In the genomic region with DNA sequence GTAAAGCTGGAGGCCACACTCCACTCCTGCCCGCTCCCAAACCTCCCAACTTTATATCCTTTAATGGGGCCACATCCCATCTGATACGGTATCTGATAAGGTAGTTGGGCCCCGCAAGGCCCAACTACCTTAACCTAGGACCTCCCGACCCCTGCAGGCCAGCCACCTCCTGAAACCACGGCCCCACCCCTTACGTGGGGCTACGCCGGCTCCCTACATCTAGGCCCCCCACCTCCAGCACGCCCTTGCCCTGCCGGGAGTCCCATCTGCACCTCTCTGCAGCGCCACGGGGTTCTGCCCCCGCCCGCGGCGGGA, we compare ENCODE assay signal across 8 cellular contexts. TPM values are rescaled to one million over a fixed set of nuclear protein-coding genes. Genes with fewer than 3 reads are reported as not detected.
A peak's percentile ranks its signal among the peaks of the same experiment; 100 is the strongest.
DNase-seq lines count a peak whose midpoint lies in the region; ATAC-seq and TF ChIP-seq lines count a peak whose summit lies in the region.

No MANE protein-coding gene starts in this region.

- H3K9me2 ChIP-seq in HCT116 (ENCODE audit: insufficient read depth): no peaks in the 10 kb centered on the region

- H3K27me3 Mint-ChIP-seq in CD4-positive, alpha-beta T cell: no peaks in the 10 kb centered on the region
- no peaks in the 10 kb centered on the region for H3K27me3 Mint-ChIP-seq in activated CD4-positive, alpha-beta memory T cell treated with anti-CD3 and anti-CD28 coated beads, Interleukin-2, amount 10 ng/mL, durations not matched to agents 7 days and 5 days

- peak overlapping the region; percentile 27 for H3K27ac ChIP-seq in CD4-positive, alpha-beta T cell (ENCODE audit: low read depth, low read length)
- H3K27ac ChIP-seq in HCT116 (ENCODE audit: low read depth, low read length): peak overlapping the region; percentile 73
- H3K27ac ChIP-seq in tibial artery: peak overlapping the region; percentile 79 to 90

- peak overlapping the region; percentile 54 for H2AFZ ChIP-seq in HCT116 (ENCODE audit: low read depth, low read length, poor library complexity, severe bottlenecking)

- H3K36me3 Mint-ChIP-seq in CD4-positive, alpha-beta T cell (ENCODE audit: low read depth): peaks cover 58% of the 10 kb centered on the region
- peaks cover 39% of the 10 kb centered on the region for H3K36me3 Mint-ChIP-seq in activated CD4-positive, alpha-beta memory T cell treated with anti-CD3 and anti-CD28 coated beads, Interleukin-2, amount 10 ng/mL, durations not matched to agents 7 days and 5 days (ENCODE audit: low read depth)

- H3K4me3 ChIP-seq in HCT116 (replicated peaks in 1 of 2; ENCODE audit: low read depth in 1 of 2, low read length in 2 of 2) (peak overlapping the region; percentile 61 to 74), kidney epithelial cell (ENCODE audit: low read depth, low read length) (peak overlapping the region; percentile 52), tibial artery (peak overlapping the region; percentile 58 to 72)

- intact Hi-C loops in CD4-positive, alpha-beta T cell (cut with DNase I, micrococcal nuclease): loop anchor here (1.0 to 10.0 kb wide), 3 partner anchors 23 to 375 kb away; partner anchors contain the start of genes COX6B1 (in 1 of the 2), OVOL3 (in 1 of the 2), POLR2I (in 1 of the 2) and TBCB (in 1 of the 2)
- intact Hi-C loops in HCT116 (cut with micrococcal nuclease) (no loop called here), tibial artery (cut with DNase I; ENCODE audit: low total_unique reads) (no loop called here)

- no peak for TF ChIP-seq CTCF in CD4-positive, alpha-beta T cell (IDR thresholded peaks at IDR 0.05)
- TF ChIP-seq CTCF in HCT116 (IDR thresholded peaks at IDR 0.05 in 2 of 3, conservative IDR thresholded peaks at IDR 0.05 in 1 of 3; ENCODE audit: borderline replicate concordance in 1 of 3, insufficient read depth in 1 of 3, low read depth in 2 of 3, low read length in 2 of 3) (no peak), kidney epithelial cell (IDR thresholded peaks at IDR 0.05; ENCODE audit: insufficient read depth, low read length, poor library complexity, severe bottlenecking) (no peak), tibial artery (IDR thresholded peaks at IDR 0.05) (no peak)

- H3K4me1 Mint-ChIP-seq in CD4-positive, alpha-beta T cell (ENCODE audit: low read depth): peaks cover 46% of the 10 kb centered on the region
- H3K4me1 Mint-ChIP-seq in activated CD4-positive, alpha-beta memory T cell treated with anti-CD3 and anti-CD28 coated beads, Interleukin-2, amount 10 ng/mL, durations not matched to agents 7 days and 5 days: peaks cover 48% of the 10 kb centered on the region

- H3K36me3 ChIP-seq in HCT116 (ENCODE audit: control insufficient read depth in 1 of 2, insufficient read depth in 2 of 2, low read length in 2 of 2): peaks cover 18 to 23% of the 10 kb centered on the region in 2 experiments; a peak in 3 of 4 replicates
- H3K36me3 ChIP-seq in kidney epithelial cell (ENCODE audit: control insufficient read depth, insufficient read depth, low read length): no peaks in the 10 kb centered on the region
- peaks cover 15 to 48% (median 39%) of the 10 kb centered on the region in 3 donors for H3K36me3 ChIP-seq in tibial artery

- no peaks in the 10 kb centered on the region for H3K9me3 ChIP-seq in CD4-positive, alpha-beta T cell (ENCODE audit: control insufficient read depth, low read length)
- H3K9me3 ChIP-seq in HCT116 (ENCODE audit: control insufficient read depth in 1 of 2, insufficient read depth in 1 of 2, low read depth in 1 of 2, low read length in 2 of 2): no peaks in the 10 kb centered on the region
- no peaks in the 10 kb centered on the region for H3K9me3 ChIP-seq in tibial artery

- peaks cover 20 to 26% of the 10 kb centered on the region in 2 experiments; a peak in 3 of 4 replicates for H3K4me1 ChIP-seq in HCT116 (ENCODE audit: control insufficient read depth in 1 of 2, insufficient read depth in 2 of 2, low read length in 2 of 2)
- peaks cover 0 to 35% (median 22%) of the 10 kb centered on the region in 4 donors for H3K4me1 ChIP-seq in tibial artery

- H3K27me3 ChIP-seq in CD4-positive, alpha-beta T cell (ENCODE audit: control insufficient read depth, insufficient read depth, low read length): no peaks in the 10 kb centered on the region
- no peaks in the 10 kb centered on the region for H3K27me3 ChIP-seq in HCT116 (ENCODE audit: insufficient read depth, low read length)
- no peaks in the 10 kb centered on the region for H3K27me3 ChIP-seq in kidney epithelial cell (ENCODE audit: control insufficient read depth, insufficient read depth, low read length)
- H3K27me3 ChIP-seq in tibial artery: no peaks in the 10 kb centered on the region

- TF ChIP-seq POLR2A in HCT116 (IDR thresholded peaks at IDR 0.05; ENCODE audit: borderline replicate concordance, extremely low read depth, insufficient read depth, insufficient read length): no peak

- peak overlapping the region; percentile 99 for H3K4me3 Mint-ChIP-seq in CD4-positive, alpha-beta T cell
- H3K4me3 Mint-ChIP-seq in activated CD4-positive, alpha-beta memory T cell treated with anti-CD3 and anti-CD28 coated beads, Interleukin-2, amount 10 ng/mL, durations not matched to agents 7 days and 5 days: peak overlapping the region; percentile 81

- no peak for DNase-seq in CD4-positive, alpha-beta T cell
- DNase-seq in HCT116 (ENCODE audit: low read depth, low spot score): no peak
- DNase-seq in activated CD4-positive, alpha-beta memory T cell treated with anti-CD3 and anti-CD28 coated beads, Interleukin-2, amount 10 ng/mL, durations not matched to agents 7 days and 5 days: no peak
- DNase-seq in kidney epithelial cell (ENCODE audit: low read depth): no peak
- DNase-seq in tibial artery: no peak
- no peak for DNase-seq in nucleus accumbens (lab: John Stamatoyannopoulos, UW)
- no peak for DNase-seq in activated CD4-positive, alpha-beta T cell treated with anti-CD3 and anti-CD28 coated beads for 48 hours
- no peak for DNase-seq in NCI-H2227 treated with DMSO at 0.1 percent for 48 hours (lab: John Stamatoyannopoulos, UW)

- H3K79me2 ChIP-seq in HCT116 (ENCODE audit: insufficient read depth, low read length): no peaks in the 10 kb centered on the region

- H3K9ac ChIP-seq in HCT116 (ENCODE audit: low read length): peak overlapping the region; percentile 72

- POLR2A ChIA-PET in CD4-positive, alpha-beta T cell (lab: Charles Lee): interaction anchor here (0.7 to 2.4 kb wide), 11 partner anchors 8 to 163 kb away, joined by 3 to 20 read pairs (median 5); partner anchors contain the start of genes COX6B1, KMT2B, LIN37 and PROSER3
- POLR2A ChIA-PET in HCT116 (lab: Charles Lee): interaction anchor here (0.7 to 2.2 kb wide), 5 partner anchors 8 to 230 kb away, joined by 4 to 8 read pairs (median 5); partner anchors contain the start of gene LIN37
- POLR2A ChIA-PET in activated CD4-positive, alpha-beta memory T cell treated with anti-CD3 and anti-CD28 coated beads, Interleukin-2, amount 10 ng/mL, durations not matched to agents 7 days and 5 days (lab: Charles Lee): interaction anchor here (0.6 to 5.3 kb wide), 13 partner anchors 8 to 578 kb away, joined by 3 to 45 read pairs (median 5); partner anchors contain the start of genes COX6B1 and KMT2B

- no peaks in the 10 kb centered on the region for H3K9me3 Mint-ChIP-seq in CD4-positive, alpha-beta T cell
- no peaks in the 10 kb centered on the region for H3K9me3 Mint-ChIP-seq in activated CD4-positive, alpha-beta memory T cell treated with anti-CD3 and anti-CD28 coated beads, Interleukin-2, amount 10 ng/mL, durations not matched to agents 7 days and 5 days

- RAD21 ChIA-PET in HCT116 (lab: Charles Lee; ENCODE audit: low non-redundant PET in 1 of 2, low total read pairs in 2 of 2, uncharacterized antibody in 2 of 2, unreplicated experiment in 2 of 2): no interaction called here

- H3K4me2 ChIP-seq in HCT116 (ENCODE audit: low read length): peak overlapping the region; percentile 100

- no peak overlapping the region for H3K27ac Mint-ChIP-seq in CD4-positive, alpha-beta T cell
- H3K27ac Mint-ChIP-seq in activated CD4-positive, alpha-beta memory T cell treated with anti-CD3 and anti-CD28 coated beads, Interleukin-2, amount 10 ng/mL, durations not matched to agents 7 days and 5 days: no peak overlapping the region

- no TSS peak for BruUV-seq in HCT116 (replicated peaks; lab: Mats Ljungman, UMichigan)

- peak; percentile 4 for ATAC-seq in CD4-positive, alpha-beta T cell (ENCODE audit: poor library complexity)
- ATAC-seq in HCT116: peak; percentile 29

- no peaks in the 10 kb centered on the region for H4K20me1 ChIP-seq in HCT116 (ENCODE audit: insufficient read depth)

- CTCF ChIA-PET in CD4-positive, alpha-beta T cell (lab: Charles Lee): interaction anchor here (0.6 to 0.7 kb wide), 2 partner anchors 33 to 577 kb away, joined by 4 read pairs; no protein-coding TSS in a partner anchor
- CTCF ChIA-PET in HCT116 (lab: Charles Lee): interaction anchor here (1.1 kb wide), 2 partner anchors 17 to 80 kb away, joined by 3 read pairs; no protein-coding TSS in a partner anchor
- CTCF ChIA-PET in activated CD4-positive, alpha-beta memory T cell treated with anti-CD3 and anti-CD28 coated beads, Interleukin-2, amount 10 ng/mL, durations not matched to agents 7 days and 5 days (lab: Charles Lee): interaction anchor here (0.8 to 1.3 kb wide), 6 partner anchors 17 to 80 kb away, joined by 3 to 10 read pairs (median 5); partner anchors contain the start of gene HSPB6

- no peak for TF ChIP-seq RAD21 in HCT116 (IDR thresholded peaks at IDR 0.05; ENCODE audit: low read depth)

RNA-seq across cellular contexts. Expression of gene IGFLR1, which starts 2.2 kb away (rescaled TPM):
- 10 to 100 TPM; 40.3 to 43.1 TPM for total RNA-seq in CD4-positive, alpha-beta T cell
- total RNA-seq in HCT116 (2021; ENCODE audit: unreplicated experiment) (8.3 TPM), kidney epithelial cell (1.9 and 8.8 TPM in 2 replicates)
- polyA plus RNA-seq in HCT116 (2012): 4.7 and 5.8 TPM in 2 replicates
- total RNA-seq in activated CD4-positive, alpha-beta memory T cell treated with anti-CD3 and anti-CD28 coated beads, Interleukin-2, amount 10 ng/mL, durations not matched to agents 7 days and 5 days: 10 to 100 TPM; 78.9 to 90.5 TPM

RNA-seq across cellular contexts. Expression of gene U2AF1L4, which starts 5.2 kb away (rescaled TPM):
- 10 to 100 TPM; 74.6 to 85.8 TPM for total RNA-seq in CD4-positive, alpha-beta T cell
- total RNA-seq in HCT116 (2021; ENCODE audit: unreplicated experiment) (15.6 TPM), kidney epithelial cell (15.5 and 17.6 TPM in 2 replicates)
- polyA plus RNA-seq in HCT116 (2012): 23.1 and 23.5 TPM in 2 replicates
- 10 to 100 TPM; 35.5 to 36.2 TPM for total RNA-seq in activated CD4-positive, alpha-beta memory T cell treated with anti-CD3 and anti-CD28 coated beads, Interleukin-2, amount 10 ng/mL, durations not matched to agents 7 days and 5 days

RNA-seq across cellular contexts. Expression of gene PSENEN, which starts 5.4 kb away (rescaled TPM):
- 1 to 10 TPM; 7.3 to 9.4 TPM for total RNA-seq in CD4-positive, alpha-beta T cell
- total RNA-seq in HCT116 (2021; ENCODE audit: unreplicated experiment) (55.3 TPM), kidney epithelial cell (46.8 and 59.7 TPM in 2 replicates)
- 45.3 and 59.7 TPM in 2 replicates for polyA plus RNA-seq in HCT116 (2012)
- total RNA-seq in activated CD4-positive, alpha-beta memory T cell treated with anti-CD3 and anti-CD28 coated beads, Interleukin-2, amount 10 ng/mL, durations not matched to agents 7 days and 5 days: 10 to 100 TPM; 48.1 to 51.3 TPM

RNA-seq across cellular contexts. Expression of gene LIN37, which starts 8.3 kb away (rescaled TPM):
- 1 to 10 TPM; 4.8 to 6.0 TPM for total RNA-seq in CD4-positive, alpha-beta T cell
- total RNA-seq in HCT116 (2021; ENCODE audit: unreplicated experiment): 10.1 TPM
- 17.7 and 18.5 TPM in 2 replicates for polyA plus RNA-seq in HCT116 (2012)
- 10 to 100 TPM; 13.1 to 16.2 TPM for total RNA-seq in activated CD4-positive, alpha-beta memory T cell treated with anti-CD3 and anti-CD28 coated beads, Interleukin-2, amount 10 ng/mL, durations not matched to agents 7 days and 5 days
- 15.1 and 22.0 TPM in 2 replicates for total RNA-seq in kidney epithelial cell

RNA-seq across cellular contexts. Expression of gene HSPB6, which starts 16.8 kb away (rescaled TPM):
- total RNA-seq in CD4-positive, alpha-beta T cell: not detected
- total RNA-seq in HCT116 (2021; ENCODE audit: unreplicated experiment) (0.93 TPM), kidney epithelial cell (0.17 and 0.82 TPM in 2 replicates)
- 0.77 and 0.99 TPM in 2 replicates for polyA plus RNA-seq in HCT116 (2012)
- total RNA-seq in activated CD4-positive, alpha-beta memory T cell treated with anti-CD3 and anti-CD28 coated beads, Interleukin-2, amount 10 ng/mL, durations not matched to agents 7 days and 5 days: under 1 TPM in 1 of 2 experiments, not detected in 1; 0.48 TPM

Comparison
In these comparisons a context has a peak if more than half of its experiments do, and no peak if none do; other contexts are left out.
1. H3K27ac ChIP-seq: peak in every context shown above with its lines; median percentile 84 in tibial artery; 73 in HCT116; 27 in CD4-positive, alpha-beta T cell.
2. intact Hi-C loops: an anchor here in CD4-positive, alpha-beta T cell (1.0 to 10.0 kb wide); none called in HCT116 and tibial artery.